ENCODE assay signal across 11 cellular contexts in genomic region chr15:76309561-76310330, GRCh38. TPM values are rescaled to one million over a fixed set of nuclear protein-coding genes. Genes with fewer than 3 reads are reported as not detected.
DNase-seq lines count a peak whose midpoint lies in the region; ATAC-seq and TF ChIP-seq lines count a peak whose summit lies in the region.
"Had no signal": no experiment of that assay in that cellular context is flagged by ENCODE, and none has a peak within 500 bp of the region (broad histone marks: within the 10 kb centered on the region; RNA-seq: fewer than 3 reads in every experiment).

No MANE protein-coding gene starts in this region.

- no peaks in the 10 kb centered on the region for H3K9me3 ChIP-seq in duodenal mucosa (ENCODE audit: control insufficient read depth in 1 of 2, low read length in 2 of 2)
- H3K9me3 ChIP-seq: thyroid gland had no signal

- H3K9ac ChIP-seq in duodenal mucosa (ENCODE audit: low read depth in 1 of 2, low read length in 2 of 2), result peak overlapping the region; percentile 93 to 94

- H3K9me3 Mint-ChIP-seq in osteocyte (ENCODE audit: unreplicated experiment), result peaks cover 3% of the 10 kb centered on the region

- peak overlapping the region; percentile 89 for H3K27ac Mint-ChIP-seq in osteocyte (ENCODE audit: unreplicated experiment)

- H3K36me3 Mint-ChIP-seq in osteocyte (ENCODE audit: unreplicated experiment), result peaks cover 1% of the 10 kb centered on the region

- TF ChIP-seq CTCF in NB4 (IDR thresholded peaks at IDR 0.05; ENCODE audit: low read depth, low read length) (no peak), osteocyte (IDR thresholded peaks at IDR 0.05) (no peak), GM13976 (IDR thresholded peaks at IDR 0.05; ENCODE audit: borderline replicate concordance, control extremely low read depth, extremely low read depth, insufficient read depth, missing control alignments) (no peak)

- no peak overlapping the region for H3K27ac ChIP-seq in duodenal mucosa (ENCODE audit: low read depth, low read length)

- no peak for TF ChIP-seq POLR2A in NB4 (IDR thresholded peaks at IDR 0.05; ENCODE audit: extremely low read depth, insufficient read length)

- H3K4me1 Mint-ChIP-seq in osteocyte (ENCODE audit: unreplicated experiment), result peaks cover 33% of the 10 kb centered on the region

- ATAC-seq in GM21825 (IDR thresholded peaks at IDR 0.05; ENCODE audit: unreplicated experiment), result no peak

- H3K4me3 ChIP-seq in NB4 (ENCODE audit: low read depth, low read length) (peak overlapping the region; percentile 63), duodenal mucosa (ENCODE audit: low read depth in 1 of 2, low read length in 2 of 2) (peak overlapping the region; percentile 78 to 84)

- DNase-seq in EH (ENCODE audit: low read depth) (peak; percentile 51), NB4 (ENCODE audit: low read depth) (no peak), osteocyte (ENCODE audit: extremely low spot score, unreplicated experiment) (no peak), NK-92 (lab: John Stamatoyannopoulos, UW; ENCODE audit: unreplicated experiment) (no peak), NCI-H1105 treated with DMSO at 0.1 percent for 48 hours (lab: John Stamatoyannopoulos, UW) (no peak), GM13976 (ENCODE audit: low spot score) (no peak)
- DNase-seq: activated CD8-positive, alpha-beta memory T cell treated with anti-CD3 and anti-CD28 coated beads, Interleukin-2, amount 50 U/mL, for 48 hours; NCI-H345; thyroid gland had no signal

- H3K36me3 ChIP-seq in duodenal mucosa (ENCODE audit: control insufficient read depth in 1 of 2, insufficient read depth in 2 of 2, low read length in 2 of 2), result no peaks in the 10 kb centered on the region
- H3K36me3 ChIP-seq: thyroid gland had no signal

- in situ Hi-C loops in GM13976 (cut with MboI; ENCODE audit: low sequenced_read_pairs, unreplicated experiment), result no loop called here

- peak overlapping the region; percentile 86 for H3K4me3 Mint-ChIP-seq in osteocyte (ENCODE audit: unreplicated experiment)

- H3K4me1 ChIP-seq in duodenal mucosa (ENCODE audit: control insufficient read depth in 1 of 2, insufficient read depth in 2 of 2, low read length in 2 of 2), result peaks cover 9% of the 10 kb centered on the region in 2 donors

- no peaks in the 10 kb centered on the region for H3K27me3 Mint-ChIP-seq in osteocyte (ENCODE audit: unreplicated experiment)

- H3K27me3 ChIP-seq in duodenal mucosa (ENCODE audit: control insufficient read depth in 1 of 2, insufficient read depth in 2 of 2, low read length in 2 of 2), result no peaks in the 10 kb centered on the region
- H3K27me3 ChIP-seq: thyroid gland had no signal

RNA-seq across cellular contexts. Expression of gene ETFA, which starts 1.5 kb away (rescaled TPM):
- 98.2 and 102 TPM in 2 replicates for total RNA-seq in osteocyte

RNA-seq across cellular contexts. Expression of gene ISL2, which starts 26.8 kb away (rescaled TPM):
- not detected in 2 replicates for total RNA-seq in osteocyte
- total RNA-seq: thyroid gland had no signal
